In the genomic region with DNA sequence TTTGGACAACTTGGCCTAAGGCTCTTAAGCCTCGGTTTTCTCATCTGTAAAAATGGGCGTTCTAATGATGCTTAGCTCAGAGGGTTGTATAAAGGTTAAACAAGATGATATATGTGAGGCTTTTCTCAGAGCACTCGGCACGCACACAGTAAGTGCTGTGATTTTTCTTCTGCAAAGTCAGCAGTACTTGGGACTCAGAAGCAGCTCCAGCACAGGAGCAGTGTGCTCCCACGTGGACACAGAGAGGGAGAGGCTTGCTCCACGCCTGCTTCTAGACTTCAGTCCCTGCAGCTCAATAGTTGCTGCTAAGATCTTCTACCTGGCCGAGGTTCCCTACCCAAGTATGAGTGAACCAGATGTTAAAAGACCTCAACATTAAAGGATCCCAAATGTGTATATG, we compare ENCODE assay signal across 18 cellular contexts. TPM values are rescaled to one million over a fixed set of nuclear protein-coding genes. Genes with fewer than 3 reads are reported as not detected.
DNase-seq lines count a peak whose midpoint lies in the region; ATAC-seq, FAIRE-seq and TF ChIP-seq lines count a peak whose summit lies in the region.
"Had no signal": no experiment of that assay in that cellular context is flagged by ENCODE, and none has a peak within 500 bp of the region (broad histone marks: within the 10 kb centered on the region; RNA-seq: fewer than 3 reads in every experiment).

No MANE protein-coding gene starts in this region.

- H3K79me1 ChIP-seq in trophoblast cell (ENCODE audit: low read length) = no peaks in the 10 kb centered on the region

- WGBS in A549 (ENCODE audit: missing lambda C conversion rate) = 60% methylated on average over 7 of the region's 7 CpGs
- WGBS in esophagus muscularis mucosa = 69% methylated on average over 7 of the region's 7 CpGs
- no CpG with 5 or more reads among the region's 7 CpGs for WGBS in trophoblast cell (ENCODE audit: extremely low coverage, insufficient coverage, insufficient read length)
- WGBS in testis, 2 donors = 70 to 78% methylated on average over 7 of the region's 7 CpGs

- no peak overlapping the region for H2BK5ac ChIP-seq in trophoblast cell (ENCODE audit: low read depth, low read length, poor library complexity)

- H2BK120ac ChIP-seq in trophoblast cell (ENCODE audit: insufficient read depth, low read length, poor library complexity) = no peak overlapping the region

- no peak overlapping the region for H3K4me3 ChIP-seq in A549
- no peak overlapping the region for H3K4me3 ChIP-seq in esophagus muscularis mucosa
- H3K4me3 ChIP-seq in trophoblast cell (ENCODE audit: low read depth, low read length) = no peak overlapping the region
- no peak overlapping the region for H3K4me3 ChIP-seq in testis
- H3K4me3 ChIP-seq: BLaER1 treated with 17β-estradiol and CSF1 and Interleukin-3, amounts not matched to agents 10 nM and 100 nM; GM23248 had no signal

- H2BK12ac ChIP-seq in trophoblast cell (ENCODE audit: low read length) = no peak overlapping the region

- no peak overlapping the region for H3K18ac ChIP-seq in trophoblast cell (ENCODE audit: low read length)

- H3K27me3 ChIP-seq in esophagus muscularis mucosa (peaks cover 0 to 64% (median 0%) of the 10 kb centered on the region in 4 donors), trophoblast cell (ENCODE audit: insufficient read depth, low read length) (no peaks in the 10 kb centered on the region), testis (no peaks in the 10 kb centered on the region)
- H3K27me3 ChIP-seq: BLaER1 treated with 17β-estradiol and CSF1 and Interleukin-3, amounts not matched to agents 10 nM and 100 nM had no signal

- DNase-seq in A549 (ENCODE audit: low read depth in 1 of 2, low spot score in 1 of 2) (no peak), SK-MEL-5 (ENCODE audit: low read depth, low spot score) (peak; percentile 28), esophagus muscularis mucosa (ENCODE audit: extremely low spot score) (peak; percentile 37), trophoblast cell (peak; percentile 2 to 5), SK-N-DZ (ENCODE audit: low spot score) (no peak), testis (no peak)
- DNase-seq in activated CD4-positive, alpha-beta T cell treated with anti-CD3 and anti-CD28 coated beads for 48 hours = no peak
- DNase-seq: 8988T; Calu3; CD8-positive, alpha-beta T cell; GM23248; HCEC 1CT had no signal

- CTCF ChIA-PET in A549 (lab: Yijun Ruan, JAX) = interaction anchor here (0.8 to 1.5 kb wide), 4 partner anchors 26 to 57 kb away, joined by 3 to 6 read pairs (median 4); no protein-coding TSS in a partner anchor

- TF ChIP-seq CTCF in A549 (IDR thresholded peaks at IDR 0.05) = no peak
- TF ChIP-seq CTCF in esophagus muscularis mucosa (IDR thresholded peaks at IDR 0.05) = no peak
- TF ChIP-seq CTCF in testis (IDR thresholded peaks at IDR 0.05) = no peak

- TF ChIP-seq RAD21 in A549 (conservative IDR thresholded peaks at IDR 0.05 in 1 of 2, IDR thresholded peaks at IDR 0.05 in 1 of 2) = no peak

- no peak overlapping the region for H4K8ac ChIP-seq in trophoblast cell (ENCODE audit: low read depth, low read length)

- TF ChIP-seq POLR2A in A549 (IDR thresholded peaks at IDR 0.05; ENCODE audit: low read length) (no peak), esophagus muscularis mucosa (IDR thresholded peaks at IDR 0.05; ENCODE audit: low read depth) (no peak), testis (IDR thresholded peaks at IDR 0.05) (no peak)

- TF ChIP-seq EP300 in A549 (IDR thresholded peaks at IDR 0.05) (no peak), esophagus muscularis mucosa (IDR thresholded peaks at IDR 0.05) (no peak)

- FAIRE-seq in A549 (lab: Jason Lieb, UNC) = no peak
- FAIRE-seq: GM12891, GM19239, H54, HTR-8/SVneo had no signal

- H3K4me2 ChIP-seq in A549 (no peak overlapping the region), trophoblast cell (ENCODE audit: low read length) (no peak overlapping the region)
- H3K4me2 ChIP-seq: BLaER1 treated with 17β-estradiol and CSF1 and Interleukin-3, amounts not matched to agents 10 nM and 100 nM had no signal

- no peak overlapping the region for H3K27ac ChIP-seq in A549
- H3K27ac ChIP-seq in esophagus muscularis mucosa (replicated peaks in 1 of 4) = no peak overlapping the region
- no peak overlapping the region for H3K27ac ChIP-seq in trophoblast cell (ENCODE audit: low read depth, low read length)
- H3K27ac ChIP-seq in testis = no peak overlapping the region
- H3K27ac ChIP-seq: BLaER1 treated with 17β-estradiol and CSF1 and Interleukin-3, amounts not matched to agents 10 nM and 100 nM; GM23248 had no signal

- H3K14ac ChIP-seq in trophoblast cell (ENCODE audit: low read length) = no peak overlapping the region

- in situ Hi-C loops in SK-MEL-5 (cut with HindIII; ENCODE audit: low pct_unique_long_range_greater_than_20kb, low sequenced_read_pairs) = no loop called here

- no peaks in the 10 kb centered on the region for H3K4me1 ChIP-seq in A549
- no peaks in the 10 kb centered on the region for H3K4me1 ChIP-seq in esophagus muscularis mucosa
- H3K4me1 ChIP-seq in trophoblast cell (ENCODE audit: control insufficient read depth in 1 of 2, insufficient read depth in 2 of 2, low read length in 2 of 2) = no peaks in the 10 kb centered on the region
- no peaks in the 10 kb centered on the region for H3K4me1 ChIP-seq in testis
- H3K4me1 ChIP-seq: BLaER1 treated with 17β-estradiol and CSF1 and Interleukin-3, amounts not matched to agents 10 nM and 100 nM had no signal

- no peak overlapping the region for H3K4ac ChIP-seq in trophoblast cell (ENCODE audit: low read depth, low read length)

- ATAC-seq in A549 = peak in 1 of 2 experiments; percentile 38; a peak in 2 of 6 replicates
- ATAC-seq in GM21381 (IDR thresholded peaks at IDR 0.05; ENCODE audit: unreplicated experiment) = no peak
- ATAC-seq: CD8-positive, alpha-beta T cell had no signal

- intact Hi-C loops in esophagus muscularis mucosa (cut with DNase I) = no loop called here
- intact Hi-C loops in testis (cut with DNase I; ENCODE audit: low total_unique reads) = no loop called here

- no peak overlapping the region for H3K9ac ChIP-seq in trophoblast cell (ENCODE audit: low read length)
- H3K9ac ChIP-seq: BLaER1 treated with 17β-estradiol and CSF1 and Interleukin-3, amounts not matched to agents 10 nM and 100 nM; GM23248 had no signal

- H4K12ac ChIP-seq in trophoblast cell (ENCODE audit: low read depth, low read length) = no peak overlapping the region

- no peaks in the 10 kb centered on the region for H3K36me3 ChIP-seq in esophagus muscularis mucosa
- no peaks in the 10 kb centered on the region for H3K36me3 ChIP-seq in trophoblast cell (ENCODE audit: control insufficient read depth in 1 of 2, insufficient read depth in 2 of 2, low read length in 2 of 2)
- H3K36me3 ChIP-seq in testis (ENCODE audit: low read depth, missing control alignments) = no peaks in the 10 kb centered on the region
- H3K36me3 ChIP-seq: BLaER1 treated with 17β-estradiol and CSF1 and Interleukin-3, amounts not matched to agents 10 nM and 100 nM had no signal

- H3K9me3 ChIP-seq in A549 (no peaks in the 10 kb centered on the region), esophagus muscularis mucosa (no peaks in the 10 kb centered on the region), trophoblast cell (ENCODE audit: insufficient read depth, low read depth, low read length) (no peaks in the 10 kb centered on the region), testis (no peaks in the 10 kb centered on the region)
- H3K9me3 ChIP-seq: BLaER1 treated with 17β-estradiol and CSF1 and Interleukin-3, amounts not matched to agents 10 nM and 100 nM had no signal

- POLR2A ChIA-PET in A549 (lab: Yijun Ruan, JAX) = no interaction called here

- H2AK5ac ChIP-seq in trophoblast cell (ENCODE audit: low read length) = no peak overlapping the region

- no peak overlapping the region for H3K23ac ChIP-seq in trophoblast cell (ENCODE audit: low read length)

- no peak overlapping the region for H2AFZ ChIP-seq in trophoblast cell (ENCODE audit: insufficient read depth, low read length, poor library complexity)
- H2AFZ ChIP-seq: GM23248 had no signal

- no peaks in the 10 kb centered on the region for H3K79me2 ChIP-seq in trophoblast cell (ENCODE audit: control insufficient read depth, insufficient read depth, low read length, poor library complexity)

- H4K91ac ChIP-seq in trophoblast cell (ENCODE audit: low read depth, low read length) = no peak overlapping the region

TF ChIP-seq in A549, 52 proteins besides CTCF, POLR2A, EP300 and RAD21:
- TF ChIP-seq GATA3 (IDR thresholded peaks at IDR 0.05; ENCODE audit: borderline replicate concordance) = no peak
- TF ChIP-seq MAFK (IDR thresholded peaks at IDR 0.05; ENCODE audit: partially characterized antibody) = peak; percentile 46
- TF ChIP-seq, protein P1, sequence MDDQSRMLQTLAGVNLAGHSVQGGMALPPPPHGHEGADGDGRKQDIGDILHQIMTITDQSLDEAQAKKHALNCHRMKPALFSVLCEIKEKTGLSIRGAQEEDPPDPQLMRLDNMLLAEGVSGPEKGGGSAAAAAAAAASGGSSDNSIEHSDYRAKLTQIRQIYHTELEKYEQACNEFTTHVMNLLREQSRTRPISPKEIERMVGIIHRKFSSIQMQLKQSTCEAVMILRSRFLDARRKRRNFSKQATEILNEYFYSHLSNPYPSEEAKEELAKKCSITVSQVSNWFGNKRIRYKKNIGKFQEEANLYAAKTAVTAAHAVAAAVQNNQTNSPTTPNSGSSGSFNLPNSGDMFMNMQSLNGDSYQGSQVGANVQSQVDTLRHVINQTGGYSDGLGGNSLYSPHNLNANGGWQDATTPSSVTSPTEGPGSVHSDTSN (IDR thresholded peaks at IDR 0.05) = no peak
- TF ChIP-seq KDM5A (IDR thresholded peaks at IDR 0.05) = no peak
- no peak for TF ChIP-seq RARB (CRISPR knock-in tag; IDR thresholded peaks at IDR 0.05)

RNA-seq across cellular contexts. Expression of a gene that starts 39.9 kb away (rescaled TPM):
- polyA plus RNA-seq in A549 (2011; rRNA removed) (29.8 and 31.9 TPM in 2 replicates), A549 (2017; fragmentation: RNase III; extraction: RNeasy Plus Mini Kit Qiagen cat#74134 plus additional on column Dnase treatment) (16.4 to 21.0 TPM (median 20.0 TPM) in 3 replicates), testis (ENCODE audit: insufficient read depth, low read depth, low replicate concordance) (56.6 TPM)
- 10.6 and 12.7 TPM in 2 replicates for polyA plus RNA-seq in A549 (2012; cell fraction: cytosol; rRNA removed)
- polyA plus RNA-seq in A549 (2012; cell fraction: nucleus; rRNA removed) = 26.2 and 36.5 TPM in 2 replicates
- polyA minus RNA-seq in A549 (2011; rRNA and poly(A)+ RNA removed) = 20.3 and 24.7 TPM in 2 replicates
- 15.2 and 15.3 TPM in 2 replicates for total RNA-seq in SK-MEL-5 (2014; rRNA removed; shearing (Covaris generic))
- 22.0 and 43.5 TPM in 2 replicates for polyA plus RNA-seq in SK-MEL-5 (2015; cell fraction: cytosol; rRNA removed)
- polyA plus RNA-seq in SK-MEL-5 (2015; cell fraction: nucleus; rRNA removed) = 35.5 and 45.0 TPM in 2 replicates
- total RNA-seq in esophagus muscularis mucosa (10 to 100 TPM; 31.8 to 47.8 (median 36.1) TPM), testis (10 to 100 TPM; 53.5 to 83.2 TPM)
- polyA plus RNA-seq in trophoblast cell (2013) = 29.5 and 31.4 TPM in 2 replicates
- 21.3 and 23.1 TPM in 2 replicates for polyA plus RNA-seq in SK-N-DZ (2014; cell fraction: cytosol; rRNA removed)
- 39.8 and 51.8 TPM in 2 replicates for polyA plus RNA-seq in SK-N-DZ (2014; cell fraction: nucleus; rRNA removed)

Comparison
In these comparisons a context has a peak if more than half of its experiments do, and no peak if none do; other contexts are left out.
1. DNase-seq: peak in SK-MEL-5 (single experiment), esophagus muscularis mucosa (single experiment) and trophoblast cell (2 of 2); none in A549 (0 of 2), SK-N-DZ (single experiment), activated CD4-positive, alpha-beta T cell treated with anti-CD3 and anti-CD28 coated beads for 48 hours (single experiment) and testis (single experiment).